ENCODE assay signal across 24 cellular contexts in genomic region chr11:71518506-71519471, GRCh38. TPM values are rescaled to one million over a fixed set of nuclear protein-coding genes. Genes with fewer than 3 reads are reported as not detected.
"Had no signal": no experiment of that assay in that cellular context is flagged by ENCODE, and none has a peak within 500 bp of the region (broad histone marks: within the 10 kb centered on the region; RNA-seq: fewer than 3 reads in every experiment).

No MANE protein-coding gene starts in this region.

- ATAC-seq: activated CD8-positive, alpha-beta T cell treated with anti-CD3 and anti-CD28 coated beads, Interleukin-2, amount 10 ng/mL, durations not matched to agents 7 days and 5 days; activated naive CD4-positive, alpha-beta T cell treated with anti-CD3 and anti-CD28 coated beads, Interleukin-2, amount 50 U/mL, for 72 hours; foreskin keratinocyte; stimulated activated naive B cell treated with anti-CD40 and anti-IgM and Interleukin-4, amounts not matched to agents 10 μg/mL and 1 μg/mL and 100 μg/mL, for 72 hours had no signal

- H3K9me3 ChIP-seq: right lobe of liver, thyroid gland had no signal

- H3K4me3 ChIP-seq: left ventricle myocardium inferior, right lobe of liver, thyroid gland had no signal

- H3K27me3 Mint-ChIP-seq: stimulated activated naive B cell treated with anti-CD40 and anti-IgM and Interleukin-4, amounts not matched to agents 10 μg/mL and 1 μg/mL and 100 μg/mL, for 72 hours had no signal

- H3K27ac Mint-ChIP-seq: activated CD8-positive, alpha-beta T cell treated with anti-CD3 and anti-CD28 coated beads, Interleukin-2, amount 10 ng/mL, durations not matched to agents 7 days and 5 days; brain; immature natural killer cell; nephron; stimulated activated naive B cell treated with anti-CD40 and anti-IgM and Interleukin-4, amounts not matched to agents 10 μg/mL and 1 μg/mL and 100 μg/mL, for 72 hours had no signal

- DNase-seq: activated CD4-positive, alpha-beta T cell treated with anti-CD3 and anti-CD28 coated beads, Interleukin-2, amount 50 U/mL, for 1 hour; activated CD4-positive, CD25-positive, alpha-beta regulatory T cell treated with anti-CD3 and anti-CD28 coated beads, Interleukin-2, amount 50 U/mL, for 72 hours; activated CD8-positive, alpha-beta T cell treated with anti-CD3 and anti-CD28 coated beads, Interleukin-2, amount 10 ng/mL, durations not matched to agents 7 days and 5 days; activated gamma-delta T cell treated with Interleukin-2 at 50 U/mL for 16 hours; caudate nucleus; dermis blood vessel endothelial cell; effector CD8-positive, alpha-beta T cell; erythroblast; foreskin keratinocyte; immature natural killer cell; left ventricle myocardium inferior; mammary epithelial cell; small intestine; stimulated activated CD4-positive, alpha-beta T cell treated with anti-CD3 and anti-CD28 coated beads, Interleukin-15, amount 100 ng/mL, for 24 hours; stimulated activated naive B cell treated with anti-CD40 and anti-IgM and Interleukin-4, amounts not matched to agents 10 μg/mL and 1 μg/mL and 100 μg/mL, for 72 hours; T-helper 1 cell; thyroid gland had no signal

- H3K4me1 Mint-ChIP-seq: brain; immature natural killer cell; stimulated activated naive B cell treated with anti-CD40 and anti-IgM and Interleukin-4, amounts not matched to agents 10 μg/mL and 1 μg/mL and 100 μg/mL, for 72 hours had no signal

- H3K27me3 ChIP-seq: foreskin keratinocyte, right lobe of liver, thyroid gland had no signal

- H3K36me3 ChIP-seq: left ventricle myocardium inferior, right lobe of liver, thyroid gland, WERI-Rb-1 had no signal

- H3K27ac ChIP-seq: foreskin keratinocyte, left ventricle myocardium inferior, right lobe of liver, thyroid gland, WERI-Rb-1 had no signal

- H3K36me3 Mint-ChIP-seq: brain, immature natural killer cell had no signal

- H3K4me1 ChIP-seq: foreskin keratinocyte, left ventricle myocardium inferior, right lobe of liver, thyroid gland had no signal

- H3K4me3 Mint-ChIP-seq: activated CD8-positive, alpha-beta T cell treated with anti-CD3 and anti-CD28 coated beads, Interleukin-2, amount 10 ng/mL, durations not matched to agents 7 days and 5 days; brain; immature natural killer cell; nephron; stimulated activated naive B cell treated with anti-CD40 and anti-IgM and Interleukin-4, amounts not matched to agents 10 μg/mL and 1 μg/mL and 100 μg/mL, for 72 hours had no signal

RNA-seq across cellular contexts. Expression of gene KRTAP5-7, which starts 8.3 kb away (rescaled TPM):
- total RNA-seq: activated CD8-positive, alpha-beta T cell treated with anti-CD3 and anti-CD28 coated beads, Interleukin-2, amount 10 ng/mL, durations not matched to agents 7 days and 5 days; activated naive CD4-positive, alpha-beta T cell treated with anti-CD3 and anti-CD28 coated beads, Interleukin-2, amount 50 U/mL, for 72 hours; dermis blood vessel endothelial cell; foreskin keratinocyte; kidney epithelial cell; left ventricle myocardium inferior; mammary epithelial cell had no signal

RNA-seq across cellular contexts. Expression of gene KRTAP5-8, which starts 19.0 kb away (rescaled TPM):
- total RNA-seq: activated naive CD4-positive, alpha-beta T cell treated with anti-CD3 and anti-CD28 coated beads, Interleukin-2, amount 50 U/mL, for 72 hours; dermis blood vessel endothelial cell; foreskin keratinocyte; kidney epithelial cell; left ventricle myocardium inferior; mammary epithelial cell had no signal

RNA-seq across cellular contexts. Expression of gene KRTAP5-9, which starts 29.4 kb away (rescaled TPM):
- total RNA-seq: activated CD8-positive, alpha-beta T cell treated with anti-CD3 and anti-CD28 coated beads, Interleukin-2, amount 10 ng/mL, durations not matched to agents 7 days and 5 days; activated naive CD4-positive, alpha-beta T cell treated with anti-CD3 and anti-CD28 coated beads, Interleukin-2, amount 50 U/mL, for 72 hours; dermis blood vessel endothelial cell; foreskin keratinocyte; kidney epithelial cell; left ventricle myocardium inferior; mammary epithelial cell had no signal

RNA-seq across cellular contexts. Expression of gene KRTAP5-10, which starts 46.6 kb away (rescaled TPM):
- total RNA-seq: activated CD8-positive, alpha-beta T cell treated with anti-CD3 and anti-CD28 coated beads, Interleukin-2, amount 10 ng/mL, durations not matched to agents 7 days and 5 days; activated naive CD4-positive, alpha-beta T cell treated with anti-CD3 and anti-CD28 coated beads, Interleukin-2, amount 50 U/mL, for 72 hours; aorta; dermis blood vessel endothelial cell; foreskin keratinocyte; kidney epithelial cell; left ventricle myocardium inferior; mammary epithelial cell; thyroid gland had no signal
